16 cellular contexts compared by ENCODE assay signal in the genomic region with DNA sequence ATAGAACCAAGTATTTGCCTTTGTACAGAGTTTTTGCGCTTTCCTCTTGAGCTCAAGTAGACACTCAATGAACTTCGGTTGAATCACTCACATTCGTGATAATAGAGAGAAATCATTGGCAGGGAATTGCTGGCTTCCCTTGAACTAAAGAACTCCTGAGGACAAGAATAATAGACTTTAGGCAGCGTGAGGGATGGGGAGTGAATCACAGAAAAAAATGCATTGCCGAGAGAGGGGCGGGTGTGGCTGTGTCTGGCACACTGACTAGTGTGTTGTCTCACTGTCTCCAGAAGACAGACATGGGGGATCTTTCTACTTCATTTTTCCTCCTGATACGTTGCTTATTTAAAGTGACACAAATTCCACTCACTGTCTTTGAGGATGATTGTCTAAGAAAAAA.
"Had no signal": no experiment of that assay in that cellular context is flagged by ENCODE, and none has a peak within 500 bp of the region (broad histone marks: within the 10 kb centered on the region; RNA-seq: fewer than 3 reads in every experiment).

No MANE protein-coding gene starts in this region.

- ATAC-seq: stimulated activated naive B cell treated with anti-CD40 and anti-IgM and Interleukin-4, amounts not matched to agents 10 μg/mL and 1 μg/mL and 100 μg/mL, for 72 hours had no signal

- H3K27me3 ChIP-seq: adrenal gland had no signal

- H3K4me3 ChIP-seq: adrenal gland, left ventricle myocardium inferior had no signal

- H3K9me3 ChIP-seq: adrenal gland, left ventricle myocardium inferior had no signal

- H3K27ac Mint-ChIP-seq: activated CD4-positive, alpha-beta memory T cell treated with anti-CD3 and anti-CD28 coated beads, Interleukin-2, amount 10 ng/mL, durations not matched to agents 7 days and 5 days; activated T-cell treated with anti-CD3 and anti-CD28 coated beads, Interleukin-2, amount 50 U/mL, for 24 hours; memory B cell; nephron; stimulated activated naive B cell treated with anti-CD40 and anti-IgM and Interleukin-4, amounts not matched to agents 10 μg/mL and 1 μg/mL and 100 μg/mL, for 72 hours had no signal

- H3K27me3 Mint-ChIP-seq: activated CD4-positive, alpha-beta memory T cell treated with anti-CD3 and anti-CD28 coated beads, Interleukin-2, amount 10 ng/mL, durations not matched to agents 7 days and 5 days; activated T-cell treated with anti-CD3 and anti-CD28 coated beads, Interleukin-2, amount 50 U/mL, for 24 hours; stimulated activated naive B cell treated with anti-CD40 and anti-IgM and Interleukin-4, amounts not matched to agents 10 μg/mL and 1 μg/mL and 100 μg/mL, for 72 hours had no signal

- H3K4me3 Mint-ChIP-seq: activated CD4-positive, alpha-beta memory T cell treated with anti-CD3 and anti-CD28 coated beads, Interleukin-2, amount 10 ng/mL, durations not matched to agents 7 days and 5 days; activated T-cell treated with anti-CD3 and anti-CD28 coated beads, Interleukin-2, amount 50 U/mL, for 24 hours; brain; memory B cell; nephron; stimulated activated naive B cell treated with anti-CD40 and anti-IgM and Interleukin-4, amounts not matched to agents 10 μg/mL and 1 μg/mL and 100 μg/mL, for 72 hours had no signal

- H3K9me3 Mint-ChIP-seq: nephron had no signal

- H3K4me1 Mint-ChIP-seq: brain; memory B cell; nephron; stimulated activated naive B cell treated with anti-CD40 and anti-IgM and Interleukin-4, amounts not matched to agents 10 μg/mL and 1 μg/mL and 100 μg/mL, for 72 hours had no signal

- FAIRE-seq: kidney had no signal

- DNase-seq: activated CD4-positive, alpha-beta memory T cell treated with anti-CD3 and anti-CD28 coated beads, Interleukin-2, amount 10 ng/mL, durations not matched to agents 7 days and 5 days; activated naive CD4-positive, alpha-beta T cell treated with anti-CD3 and anti-CD28 coated beads, Interleukin-2, amount 50 U/mL, for 16 hours; activated T-cell treated with anti-CD3 and anti-CD28 coated beads, Interleukin-2, amount 50 U/mL, for 24 hours; adrenal gland; cortex of kidney; effector CD4-positive, alpha-beta T cell; kidney; left ventricle myocardium inferior; occipital lobe; stimulated activated naive B cell treated with anti-CD40 and anti-IgM and Interleukin-4, amounts not matched to agents 10 μg/mL and 1 μg/mL and 100 μg/mL, for 72 hours; substantia nigra; trophoblast cell; WERI-Rb-1 had no signal

- H3K36me3 Mint-ChIP-seq: brain; memory B cell; stimulated activated naive B cell treated with anti-CD40 and anti-IgM and Interleukin-4, amounts not matched to agents 10 μg/mL and 1 μg/mL and 100 μg/mL, for 72 hours had no signal

- H3K27ac ChIP-seq: adrenal gland, left ventricle myocardium inferior, WERI-Rb-1 had no signal

- H3K36me3 ChIP-seq: adrenal gland, left ventricle myocardium inferior, WERI-Rb-1 had no signal

- H3K4me1 ChIP-seq: adrenal gland, left ventricle myocardium inferior had no signal
